ENCODE assay signal across 8 cellular contexts in genomic region chr19:50414850-50415660, GRCh38. TPM values are rescaled to one million over a fixed set of nuclear protein-coding genes. Genes with fewer than 3 reads are reported as not detected.
DNase-seq lines count a peak whose midpoint lies in the region; ATAC-seq and TF ChIP-seq lines count a peak whose summit lies in the region.

No MANE protein-coding gene starts in this region.

- no peaks in the 10 kb centered on the region for H3K9me3 ChIP-seq in SJSA1 (replicated peaks)

- no peaks in the 10 kb centered on the region for H3K9me3 Mint-ChIP-seq in activated naive CD4-positive, alpha-beta T cell treated with anti-CD3 and anti-CD28 coated beads for 36 hours

- H3K27me3 Mint-ChIP-seq in activated naive CD4-positive, alpha-beta T cell treated with anti-CD3 and anti-CD28 coated beads for 36 hours (ENCODE audit: low read depth): peaks cover 15% of the 10 kb centered on the region

- CTCF ChIA-PET in activated naive CD4-positive, alpha-beta T cell treated with anti-CD3 and anti-CD28 coated beads for 36 hours (lab: Charles Lee): interaction anchor here (0.6 to 1.8 kb wide), 7 partner anchors 26 to 81 kb away, joined by 3 to 6 read pairs (median 5); no protein-coding TSS in a partner anchor

- DNase-seq in SJSA1 (ENCODE audit: low read depth in 1 of 2, low spot score in 2 of 2): peak; percentile 23 to 63
- DNase-seq in activated naive CD4-positive, alpha-beta T cell treated with anti-CD3 and anti-CD28 coated beads for 36 hours: peak; percentile 76
- peak in 41 of 42 donors; percentile 32 to 89 (median 70) for DNase-seq in head of caudate nucleus
- peak; percentile 7 for DNase-seq in pulmonary artery endothelial cell (ENCODE audit: low read depth, low spot score)
- no peak for DNase-seq in SW 1271 (lab: John Stamatoyannopoulos, UW)
- no peak for DNase-seq in NCI-H1436 (lab: John Stamatoyannopoulos, UW)

- H3K4me3 ChIP-seq in GM12875 (ENCODE audit: low read depth, low read length) (peak overlapping the region; percentile 35), SJSA1 (no peak overlapping the region)

- no peaks in the 10 kb centered on the region for H3K4me1 ChIP-seq in SJSA1 (replicated peaks)

- no peak overlapping the region for H3K27ac Mint-ChIP-seq in activated naive CD4-positive, alpha-beta T cell treated with anti-CD3 and anti-CD28 coated beads for 36 hours

- peaks cover 10% of the 10 kb centered on the region for H3K4me1 Mint-ChIP-seq in activated naive CD4-positive, alpha-beta T cell treated with anti-CD3 and anti-CD28 coated beads for 36 hours (ENCODE audit: low read depth)

- peaks cover 17% of the 10 kb centered on the region for H3K36me3 ChIP-seq in SJSA1

- H3K36me3 Mint-ChIP-seq in activated naive CD4-positive, alpha-beta T cell treated with anti-CD3 and anti-CD28 coated beads for 36 hours (ENCODE audit: low read depth): peaks cover 37% of the 10 kb centered on the region

- peaks cover 22% of the 10 kb centered on the region for H3K27me3 ChIP-seq in SJSA1 (replicated peaks)

- no peak overlapping the region for H3K27ac ChIP-seq in SJSA1

- TF ChIP-seq CTCF in GM12875 (IDR thresholded peaks at IDR 0.05; ENCODE audit: borderline replicate concordance, insufficient read depth, low read depth, low read length): peak; percentile 98

- no peak overlapping the region for H3K4me3 Mint-ChIP-seq in activated naive CD4-positive, alpha-beta T cell treated with anti-CD3 and anti-CD28 coated beads for 36 hours

- peak; percentile 1 for ATAC-seq in HG02981 (IDR thresholded peaks at IDR 0.05; ENCODE audit: unreplicated experiment)

- intact Hi-C loops in activated naive CD4-positive, alpha-beta T cell treated with anti-CD3 and anti-CD28 coated beads for 36 hours (cut with micrococcal nuclease): loop anchor here (1.0 kb wide), 2 partner anchors 47 to 58 kb away; no protein-coding TSS in a partner anchor
- intact Hi-C loops in head of caudate nucleus (cut with DNase I): no loop called here

RNA-seq across cellular contexts. Expression of gene SPIB, which starts 3.7 kb away (rescaled TPM):
- not detected in 2 replicates for total RNA-seq in SJSA1 (2014; rRNA removed; shearing (Covaris generic))
- total RNA-seq in activated naive CD4-positive, alpha-beta T cell treated with anti-CD3 and anti-CD28 coated beads for 36 hours: under 1 TPM; 0.36 to 0.47 TPM
- total RNA-seq in pulmonary artery endothelial cell: 0.04 TPM in 1 of 2 replicates, not detected in the other

RNA-seq across cellular contexts. Expression of gene MYBPC2, which starts 17.6 kb away (rescaled TPM):
- total RNA-seq in SJSA1 (2014; rRNA removed; shearing (Covaris generic)): not detected in 2 replicates
- 1 to 10 TPM in 1 of 2 experiments, under 1 TPM in 1; 0.64 to 1.6 TPM for total RNA-seq in activated naive CD4-positive, alpha-beta T cell treated with anti-CD3 and anti-CD28 coated beads for 36 hours
- total RNA-seq in pulmonary artery endothelial cell: not detected in 2 replicates

RNA-seq across cellular contexts. Expression of gene POLD1, which starts 30.9 kb away (rescaled TPM):
- 33.3 and 51.8 TPM in 2 replicates for total RNA-seq in SJSA1 (2014; rRNA removed; shearing (Covaris generic))
- total RNA-seq in activated naive CD4-positive, alpha-beta T cell treated with anti-CD3 and anti-CD28 coated beads for 36 hours: 100 to 1,000 TPM; 221 to 224 TPM
- total RNA-seq in pulmonary artery endothelial cell: 82.0 and 88.6 TPM in 2 replicates

RNA-seq across cellular contexts. Expression of gene NR1H2, which starts 38.8 kb away (rescaled TPM):
- 32.4 and 45.5 TPM in 2 replicates for total RNA-seq in SJSA1 (2014; rRNA removed; shearing (Covaris generic))
- total RNA-seq in activated naive CD4-positive, alpha-beta T cell treated with anti-CD3 and anti-CD28 coated beads for 36 hours: 10 to 100 TPM; 47.2 to 49.3 TPM
- 56.8 and 67.8 TPM in 2 replicates for total RNA-seq in pulmonary artery endothelial cell

RNA-seq across cellular contexts. Expression of gene NAPSA, which starts 49.6 kb away (rescaled TPM):
- total RNA-seq in SJSA1 (2014; rRNA removed; shearing (Covaris generic)): not detected in 2 replicates
- 10 to 100 TPM; 40.2 to 41.0 TPM for total RNA-seq in activated naive CD4-positive, alpha-beta T cell treated with anti-CD3 and anti-CD28 coated beads for 36 hours
- total RNA-seq in pulmonary artery endothelial cell: under 0.01 and 0.11 TPM in 2 replicates

Comparison
In these comparisons a context has a peak if more than half of its experiments do, and no peak if none do; other contexts are left out.
1. DNase-seq: peak in SJSA1 (2 of 2), activated naive CD4-positive, alpha-beta T cell treated with anti-CD3 and anti-CD28 coated beads for 36 hours (single experiment), head of caudate nucleus (41 of 42) and pulmonary artery endothelial cell (single experiment); none in SW 1271 (0 of 2) and NCI-H1436 (single experiment).